In the genomic region with DNA sequence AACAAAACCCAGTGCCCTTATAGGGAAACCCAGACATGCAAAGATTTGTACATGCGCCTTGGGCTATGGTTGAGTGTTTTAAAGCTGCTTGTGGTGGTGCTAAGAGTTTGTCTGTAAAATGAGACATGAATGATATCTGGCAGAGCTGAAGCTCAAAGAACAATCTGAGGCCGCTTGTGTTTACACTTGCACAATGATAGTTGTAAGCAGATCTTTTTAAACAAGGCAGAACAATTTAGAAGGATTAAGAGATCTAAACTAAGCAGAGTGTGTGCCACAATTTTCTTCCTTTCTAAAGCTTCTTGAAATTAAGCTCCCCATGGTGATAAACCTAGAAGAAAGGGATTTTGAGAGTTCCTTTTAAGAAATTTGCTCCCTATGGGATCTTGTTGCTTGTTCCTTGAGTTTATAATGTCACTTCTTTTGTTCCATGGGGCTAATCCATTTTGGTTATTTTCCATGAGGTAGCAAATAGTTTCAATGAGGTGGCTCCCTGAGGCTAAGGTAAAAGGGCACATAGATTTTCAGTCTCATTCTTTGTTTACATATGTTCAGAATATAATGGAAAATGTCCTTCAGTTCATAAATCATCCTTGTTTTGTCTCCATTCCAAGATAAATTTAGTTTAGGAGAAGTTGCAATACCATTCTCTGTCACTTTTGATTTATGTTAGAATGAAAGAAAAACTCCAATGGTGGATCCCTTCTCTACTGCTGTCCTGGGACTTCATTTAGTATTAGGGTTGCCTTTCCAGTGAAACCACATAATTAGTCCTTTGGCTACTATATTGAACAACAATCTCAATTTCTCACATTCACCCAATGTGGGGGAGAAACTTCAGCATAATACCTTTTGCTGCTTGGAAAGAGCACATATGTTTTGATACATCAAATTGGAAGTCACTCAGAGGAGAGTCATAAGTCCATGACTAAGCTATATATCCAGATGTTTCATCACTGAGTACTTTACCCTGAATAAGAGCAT, we compare ENCODE assay signal across 11 cellular contexts.
DNase-seq lines count a peak whose midpoint lies in the region; FAIRE-seq and TF ChIP-seq lines count a peak whose summit lies in the region.
"Had no signal": no experiment of that assay in that cellular context is flagged by ENCODE, and none has a peak within 500 bp of the region (broad histone marks: within the 10 kb centered on the region; RNA-seq: fewer than 3 reads in every experiment).

No MANE protein-coding gene starts in this region.

- no peak overlapping the region for H3K4me3 Mint-ChIP-seq in activated T-helper 2 cell treated with anti-CD3 and anti-CD28 coated beads, Interferon-gamma antibody, Interleukin-2, Interleukin-4, amounts not matched to agents 10 μg/mL and 5 μg/mL and 100 μg/mL, durations not matched to agents 14 hours and 24 hours and 36 hours (ENCODE audit: low read depth)

- H3K79me1 ChIP-seq in mesendoderm (ENCODE audit: low read length), result no peaks in the 10 kb centered on the region

- H3K36me3 ChIP-seq in bronchial epithelial cell (ENCODE audit: control insufficient read depth, insufficient read depth, low read length) (no peaks in the 10 kb centered on the region), mesendoderm (ENCODE audit: control insufficient read depth, insufficient read depth, low read length) (no peaks in the 10 kb centered on the region)

- H3K27ac Mint-ChIP-seq in activated T-helper 2 cell treated with anti-CD3 and anti-CD28 coated beads, Interferon-gamma antibody, Interleukin-2, Interleukin-4, amounts not matched to agents 10 μg/mL and 5 μg/mL and 100 μg/mL, durations not matched to agents 14 hours and 24 hours and 36 hours, result no peak overlapping the region

- H2BK120ac ChIP-seq in mesendoderm (ENCODE audit: low read depth, low read length), result no peak overlapping the region

- no peaks in the 10 kb centered on the region for H3K79me2 ChIP-seq in mesendoderm (ENCODE audit: control insufficient read depth, insufficient read depth, low read length)

- no peaks in the 10 kb centered on the region for H3K36me3 Mint-ChIP-seq in activated T-helper 2 cell treated with anti-CD3 and anti-CD28 coated beads, Interferon-gamma antibody, Interleukin-2, Interleukin-4, amounts not matched to agents 10 μg/mL and 5 μg/mL and 100 μg/mL, durations not matched to agents 14 hours and 24 hours and 36 hours (ENCODE audit: low read depth)

- H4K5ac ChIP-seq in mesendoderm (ENCODE audit: low read length), result no peak overlapping the region

- H3K23ac ChIP-seq in mesendoderm (ENCODE audit: low read length), result no peak overlapping the region

- H3K27me3 Mint-ChIP-seq in activated T-helper 2 cell treated with anti-CD3 and anti-CD28 coated beads, Interferon-gamma antibody, Interleukin-2, Interleukin-4, amounts not matched to agents 10 μg/mL and 5 μg/mL and 100 μg/mL, durations not matched to agents 14 hours and 24 hours and 36 hours (ENCODE audit: low read depth), result no peaks in the 10 kb centered on the region

- peak overlapping the region; percentile 74 for H2BK15ac ChIP-seq in mesendoderm (replicated peaks; ENCODE audit: low read depth)

- no peak overlapping the region for H3K27ac ChIP-seq in mesendoderm (ENCODE audit: low read depth, low read length)

- peak; percentile 65 for DNase-seq in AG09319 (ENCODE audit: extremely low read depth, low read depth)
- DNase-seq in HT1080 (ENCODE audit: low read depth), result peak; percentile 11
- peak; percentile 84 for DNase-seq in bronchial epithelial cell (ENCODE audit: low read depth)
- DNase-seq in mesendoderm, result no peak
- DNase-seq in HT-29 (ENCODE audit: low spot score), result no peak
- no peak for DNase-seq in activated T-helper 2 cell treated with anti-CD3 and anti-CD28 coated beads, Interferon-gamma antibody, Interleukin-2, Interleukin-4, amounts not matched to agents 10 μg/mL and 5 μg/mL and 100 μg/mL, durations not matched to agents 14 hours and 24 hours and 36 hours (ENCODE audit: low spot score)
- no peak for DNase-seq in NCI-H524 (lab: John Stamatoyannopoulos, UW)
- DNase-seq in NCI-H510A treated with DMSO at 0.1 percent for 48 hours (lab: John Stamatoyannopoulos, UW), result no peak
- DNase-seq: NCI-H510A had no signal

- no peak for TF ChIP-seq CTCF in AG09319 (IDR thresholded peaks at IDR 0.05; ENCODE audit: low read depth, low read length)
- no peak for TF ChIP-seq CTCF in bronchial epithelial cell (IDR thresholded peaks at IDR 0.05; ENCODE audit: insufficient read depth, low read length, severe bottlenecking)

- H2AK5ac ChIP-seq in mesendoderm (ENCODE audit: low read length), result no peak overlapping the region

- no peak for FAIRE-seq in bronchial epithelial cell (lab: Jason Lieb, UNC)
- FAIRE-seq: endothelial cell of umbilical vein had no signal

- H3K4me2 ChIP-seq in mesendoderm (ENCODE audit: low read length), result no peak overlapping the region

- intact Hi-C loops in activated T-helper 2 cell treated with anti-CD3 and anti-CD28 coated beads, Interferon-gamma antibody, Interleukin-2, Interleukin-4, amounts not matched to agents 10 μg/mL and 5 μg/mL and 100 μg/mL, durations not matched to agents 14 hours and 24 hours and 36 hours (cut with micrococcal nuclease), result no loop called here

- H3K9ac ChIP-seq in mesendoderm (ENCODE audit: low read length), result no peak overlapping the region

- no peak overlapping the region for H3K56ac ChIP-seq in mesendoderm (ENCODE audit: low read length)

- H3K4me3 ChIP-seq in bronchial epithelial cell (ENCODE audit: low read depth, low read length) (no peak overlapping the region), mesendoderm (ENCODE audit: low read length) (no peak overlapping the region)
- H3K4me3 ChIP-seq: skin epidermis had no signal

- H3K27me3 ChIP-seq in bronchial epithelial cell (ENCODE audit: control insufficient read depth, insufficient read depth, low read length) (no peaks in the 10 kb centered on the region), mesendoderm (ENCODE audit: insufficient read depth, low read length, poor library complexity) (no peaks in the 10 kb centered on the region)

- H3K4me1 Mint-ChIP-seq in activated T-helper 2 cell treated with anti-CD3 and anti-CD28 coated beads, Interferon-gamma antibody, Interleukin-2, Interleukin-4, amounts not matched to agents 10 μg/mL and 5 μg/mL and 100 μg/mL, durations not matched to agents 14 hours and 24 hours and 36 hours (ENCODE audit: low read depth), result no peaks in the 10 kb centered on the region

- no peaks in the 10 kb centered on the region for H3K4me1 ChIP-seq in mesendoderm (ENCODE audit: control insufficient read depth, low read depth, low read length)

- H2BK5ac ChIP-seq in mesendoderm (ENCODE audit: low read length), result no peak overlapping the region

- no CpG with 5 or more reads among the region's 2 CpGs for WGBS in mesendoderm (ENCODE audit: extremely low coverage, insufficient coverage, low lambda C conversion rate)

- no peaks in the 10 kb centered on the region for H3K9me3 Mint-ChIP-seq in activated T-helper 2 cell treated with anti-CD3 and anti-CD28 coated beads, Interferon-gamma antibody, Interleukin-2, Interleukin-4, amounts not matched to agents 10 μg/mL and 5 μg/mL and 100 μg/mL, durations not matched to agents 14 hours and 24 hours and 36 hours

- no peak overlapping the region for H4K8ac ChIP-seq in mesendoderm (ENCODE audit: low read depth, low read length)

- H3K4ac ChIP-seq in mesendoderm (ENCODE audit: low read depth, low read length), result no peak overlapping the region

- H3K18ac ChIP-seq in mesendoderm (ENCODE audit: low read length), result peak overlapping the region; percentile 28

Comparison
In these comparisons a context has a peak if more than half of its experiments do, and no peak if none do; other contexts are left out.
1. DNase-seq: peak in AG09319 (single experiment), HT1080 (single experiment) and bronchial epithelial cell (single experiment); none in mesendoderm (single experiment), HT-29 (single experiment), activated T-helper 2 cell treated with anti-CD3 and anti-CD28 coated beads, Interferon-gamma antibody, Interleukin-2, Interleukin-4, amounts not matched to agents 10 μg/mL and 5 μg/mL and 100 μg/mL, durations not matched to agents 14 hours and 24 hours and 36 hours (single experiment), NCI-H524 (0 of 2) and NCI-H510A treated with DMSO at 0.1 percent for 48 hours (single experiment).